ENCODE assay signal across 19 cellular contexts in genomic region chr10:63337455-63338251, GRCh38.
DNase-seq lines count a peak whose midpoint lies in the region; ATAC-seq, FAIRE-seq and TF ChIP-seq lines count a peak whose summit lies in the region.
"Had no signal": no experiment of that assay in that cellular context is flagged by ENCODE, and none has a peak within 500 bp of the region (broad histone marks: within the 10 kb centered on the region; RNA-seq: fewer than 3 reads in every experiment).

No MANE protein-coding gene starts in this region.

- intact Hi-C loops in HepG2 (cut with micrococcal nuclease; ENCODE audit: unreplicated experiment) (no loop called here), right lobe of liver (cut with DNase I) (no loop called here), K562 (cut with micrococcal nuclease) (no loop called here)

- H2AFZ ChIP-seq in HepG2 (ENCODE audit: low read length) (no peak overlapping the region), K562 (ENCODE audit: low read depth, low read length) (no peak overlapping the region)

- no peak for TF ChIP-seq CTCF in HepG2 (CRISPR knock-in tag; IDR thresholded peaks at IDR 0.05)
- no peak for TF ChIP-seq CTCF in right lobe of liver (IDR thresholded peaks at IDR 0.05)
- TF ChIP-seq CTCF in K562 (IDR thresholded peaks at IDR 0.05 in 2 of 3, conservative IDR thresholded peaks at IDR 0.05 in 1 of 3; ENCODE audit: insufficient read depth in 2 of 3, low read depth in 1 of 3, low read length in 3 of 3) = no peak

- 97% methylated on average over 4 of the region's 4 CpGs for WGBS in HepG2 (ENCODE audit: low lambda C conversion rate)
- WGBS in right lobe of liver (ENCODE audit: insufficient coverage, low coverage, low lambda C conversion rate, missing lambda C conversion rate) = 95% methylated on average over 3 of the region's 4 CpGs
- WGBS in K562 (ENCODE audit: insufficient coverage, low coverage, missing lambda C conversion rate) = 71% methylated on average over 3 of the region's 4 CpGs

- H3K9me3 ChIP-seq in HepG2 (ENCODE audit: low read length) (no peaks in the 10 kb centered on the region), right lobe of liver (no peaks in the 10 kb centered on the region), K562 (replicated peaks; ENCODE audit: control insufficient read depth, insufficient read depth, low read depth, low read length) (no peaks in the 10 kb centered on the region)
- H3K9me3 ChIP-seq: BLaER1 had no signal

- BruUV-seq in HepG2 (replicated peaks; lab: Mats Ljungman, UMichigan) (no TSS peak), K562 (replicated peaks; lab: Mats Ljungman, UMichigan) (no TSS peak)

- no peaks in the 10 kb centered on the region for H4K20me1 ChIP-seq in HepG2 (ENCODE audit: insufficient read depth, low read length)
- no peaks in the 10 kb centered on the region for H4K20me1 ChIP-seq in K562 (replicated peaks; ENCODE audit: control insufficient read depth, insufficient read depth, low read length)

- FAIRE-seq in HepG2 (lab: Jason Lieb, UNC) = no peak
- no peak for FAIRE-seq in K562 (lab: Jason Lieb, UNC)
- FAIRE-seq: G401.6, GM12891, GM19239 had no signal

- peaks cover 0 to 1% of the 10 kb centered on the region in 2 experiments; a peak in 1 of 5 replicates for H3K36me3 ChIP-seq in HepG2 (replicated peaks in 1 of 2; ENCODE audit: control insufficient read depth in 1 of 2, insufficient read depth in 2 of 2, low read length in 2 of 2)
- no peaks in the 10 kb centered on the region for H3K36me3 ChIP-seq in right lobe of liver
- H3K36me3 ChIP-seq in K562 (ENCODE audit: control insufficient read depth, insufficient read depth, low read length) = no peaks in the 10 kb centered on the region

- CTCF ChIA-PET in HepG2 (lab: Yijun Ruan, JAX; ENCODE audit: low intra/inter-chr PET ratio, low total read pairs) (no interaction called here), K562 (lab: Yijun Ruan, JAX; ENCODE audit: low intra/inter-chr PET ratio) (no interaction called here)

- H3K4me3 ChIP-seq in HepG2 (replicated peaks in 1 of 3; ENCODE audit: insufficient read depth in 1 of 3, low read depth in 2 of 3, low read length in 3 of 3) (no peak overlapping the region), right lobe of liver (no peak overlapping the region), K562 (no peak overlapping the region)
- H3K4me3 ChIP-seq: BLaER1 had no signal

- ATAC-seq in HepG2 = no peak
- ATAC-seq in right lobe of liver = no peak
- ATAC-seq in K562 = no peak
- ATAC-seq: HCT116 had no signal

- H3K9me1 ChIP-seq in K562 (ENCODE audit: control insufficient read depth, insufficient read depth, low read length) = no peaks in the 10 kb centered on the region

- POLR2A ChIA-PET in HepG2 (lab: Yijun Ruan, JAX) = no interaction called here
- POLR2A ChIA-PET in K562 (lab: Yijun Ruan, JAX) = interaction anchor here (0.6 to 0.8 kb wide), 4 partner anchors 11 to 85 kb away, joined by 3 to 4 read pairs (median 3); no protein-coding TSS in a partner anchor

- H3K4me1 ChIP-seq in HepG2 (ENCODE audit: insufficient read depth, low read length) = no peaks in the 10 kb centered on the region
- H3K4me1 ChIP-seq in right lobe of liver = peaks cover 0 to 4% (median 0%) of the 10 kb centered on the region in 4 donors
- no peaks in the 10 kb centered on the region for H3K4me1 ChIP-seq in K562 (replicated peaks in 1 of 2; ENCODE audit: control insufficient read depth in 2 of 2, insufficient read depth in 2 of 2, low read length in 2 of 2)
- H3K4me1 ChIP-seq: BLaER1 had no signal

- H3K27me3 ChIP-seq in HepG2 (ENCODE audit: control insufficient read depth in 1 of 2, insufficient read depth in 2 of 2, low read length in 2 of 2) = no peaks in the 10 kb centered on the region
- no peaks in the 10 kb centered on the region for H3K27me3 ChIP-seq in right lobe of liver
- H3K27me3 ChIP-seq in K562 (ENCODE audit: control insufficient read depth in 2 of 2, insufficient read depth in 2 of 2, low read length in 2 of 2) = no peaks in the 10 kb centered on the region
- H3K27me3 ChIP-seq: BLaER1 had no signal

- no peak overlapping the region for H3K4me2 ChIP-seq in HepG2 (ENCODE audit: low read depth, low read length)
- H3K4me2 ChIP-seq in K562 (ENCODE audit: insufficient read depth, low read length) = no peak overlapping the region
- H3K4me2 ChIP-seq: BLaER1 had no signal

- H3K27ac ChIP-seq in HepG2 (ENCODE audit: extremely low read length, insufficient read depth, low read length) (no peak overlapping the region), right lobe of liver (no peak overlapping the region), K562 (ENCODE audit: extremely low read depth, low read depth, low read length) (no peak overlapping the region)
- H3K27ac ChIP-seq: BLaER1 had no signal

- H3K79me2 ChIP-seq in HepG2 (ENCODE audit: insufficient read depth, low read length) = peaks cover 13% of the 10 kb centered on the region
- H3K79me2 ChIP-seq in K562 (ENCODE audit: control insufficient read depth, insufficient read depth, low read length) = peaks cover 8% of the 10 kb centered on the region; the same call in 1 of the 3 replicates

- DNase-seq in HepG2 (ENCODE audit: low spot score) (no peak), right lobe of liver (no peak), K562 (ENCODE audit: extremely low read depth in 1 of 4, low spot score in 3 of 4) (no peak), fibroblast of peridontal ligament (ENCODE audit: extremely low read depth) (peak; percentile 32), NOMO-1 treated with DMSO at 0.1 percent for 48 hours (lab: John Stamatoyannopoulos, UW; ENCODE audit: unreplicated experiment) (no peak), HUDEP-2 (lab: John Stamatoyannopoulos, UW; ENCODE audit: unreplicated experiment in 76 of 76) (no peak), G401 (ENCODE audit: low spot score) (no peak)
- DNase-seq: 8988T; CD4-positive, alpha-beta memory T cell; DMS79 treated with DMSO at 0.1 percent for 48 hours; EL; GOT3; H7; KBM-7 had no signal

- in situ Hi-C loops in HepG2 (cut with HindIII; ENCODE audit: extremely low pct_ligation_motif_present, low pct_unique_long_range_greater_than_20kb) (no loop called here), K562 (cut with MboI) (no loop called here), G401 (cut with HindIII; ENCODE audit: low sequenced_read_pairs) (no loop called here)

- TF ChIP-seq RAD21 in HepG2 (CRISPR knock-in tag; IDR thresholded peaks at IDR 0.05) (no peak), K562 (CRISPR knock-in tag; conservative IDR thresholded peaks at IDR 0.05 in 1 of 2, IDR thresholded peaks at IDR 0.05 in 1 of 2) (no peak)

- H3K9ac ChIP-seq in HepG2 (ENCODE audit: insufficient read depth, low read depth, low read length) (no peak overlapping the region), K562 (ENCODE audit: insufficient read depth in 1 of 2, low read depth in 2 of 2, low read length in 2 of 2) (no peak overlapping the region)
- H3K9ac ChIP-seq: BLaER1 had no signal

- no peak for TF ChIP-seq POLR2A in HepG2 (IDR thresholded peaks at IDR 0.05; ENCODE audit: insufficient read depth in 1 of 2, low read depth in 2 of 2, low read length in 2 of 2)
- TF ChIP-seq POLR2A in right lobe of liver (IDR thresholded peaks at IDR 0.05) = no peak
- TF ChIP-seq POLR2A in K562 (conservative IDR thresholded peaks at IDR 0.05) = no peak

- TF ChIP-seq EP300 in HepG2 (IDR thresholded peaks at IDR 0.05; ENCODE audit: low read depth in 2 of 2, low read length in 2 of 2) (no peak), HepG2 (CRISPR knock-in tag; IDR thresholded peaks at IDR 0.05; ENCODE audit: borderline replicate concordance) (no peak), K562 (IDR thresholded peaks at IDR 0.05; ENCODE audit: low read length) (no peak)

TF ChIP-seq in HepG2, 621 proteins besides CTCF, POLR2A, EP300 and RAD21:
- TF ChIP-seq ZNF577 (CRISPR knock-in tag; IDR thresholded peaks at IDR 0.05; ENCODE audit: borderline replicate concordance, low read depth) = no peak
- no peak for TF ChIP-seq XBP1 (CRISPR knock-in tag; IDR thresholded peaks at IDR 0.05)
- no peak for TF ChIP-seq FOXK2 (IDR thresholded peaks at IDR 0.05)
- peak; percentile 60 for TF ChIP-seq HNRNPK (IDR thresholded peaks at IDR 0.05; ENCODE audit: low read depth, low read length, poor library complexity, severe bottlenecking)
- no peak for TF ChIP-seq ZNF33A (CRISPR knock-in tag; IDR thresholded peaks at IDR 0.05; ENCODE audit: borderline replicate concordance)
- TF ChIP-seq SP140L (CRISPR knock-in tag; IDR thresholded peaks at IDR 0.05; ENCODE audit: borderline replicate concordance) = no peak

TF ChIP-seq in K562, 482 proteins besides CTCF, POLR2A, EP300 and RAD21:
- TF ChIP-seq, protein P1, sequence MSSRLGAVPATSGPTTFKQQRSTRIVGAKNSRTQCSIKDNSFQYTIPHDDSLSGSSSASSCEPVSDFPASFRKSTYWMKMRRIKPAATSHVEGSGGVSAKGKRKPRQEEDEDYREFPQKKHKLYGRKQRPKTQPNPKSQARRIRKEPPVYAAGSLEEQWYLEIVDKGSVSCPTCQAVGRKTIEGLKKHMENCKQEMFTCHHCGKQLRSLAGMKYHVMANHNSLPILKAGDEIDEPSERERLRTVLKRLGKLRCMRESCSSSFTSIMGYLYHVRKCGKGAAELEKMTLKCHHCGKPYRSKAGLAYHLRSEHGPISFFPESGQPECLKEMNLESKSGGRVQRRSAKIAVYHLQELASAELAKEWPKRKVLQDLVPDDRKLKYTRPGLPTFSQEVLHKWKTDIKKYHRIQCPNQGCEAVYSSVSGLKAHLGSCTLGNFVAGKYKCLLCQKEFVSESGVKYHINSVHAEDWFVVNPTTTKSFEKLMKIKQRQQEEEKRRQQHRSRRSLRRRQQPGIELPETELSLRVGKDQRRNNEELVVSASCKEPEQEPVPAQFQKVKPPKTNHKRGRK (tag; IDR thresholded peaks at IDR 0.05) = peak; percentile 60
- TF ChIP-seq, protein P2, sequence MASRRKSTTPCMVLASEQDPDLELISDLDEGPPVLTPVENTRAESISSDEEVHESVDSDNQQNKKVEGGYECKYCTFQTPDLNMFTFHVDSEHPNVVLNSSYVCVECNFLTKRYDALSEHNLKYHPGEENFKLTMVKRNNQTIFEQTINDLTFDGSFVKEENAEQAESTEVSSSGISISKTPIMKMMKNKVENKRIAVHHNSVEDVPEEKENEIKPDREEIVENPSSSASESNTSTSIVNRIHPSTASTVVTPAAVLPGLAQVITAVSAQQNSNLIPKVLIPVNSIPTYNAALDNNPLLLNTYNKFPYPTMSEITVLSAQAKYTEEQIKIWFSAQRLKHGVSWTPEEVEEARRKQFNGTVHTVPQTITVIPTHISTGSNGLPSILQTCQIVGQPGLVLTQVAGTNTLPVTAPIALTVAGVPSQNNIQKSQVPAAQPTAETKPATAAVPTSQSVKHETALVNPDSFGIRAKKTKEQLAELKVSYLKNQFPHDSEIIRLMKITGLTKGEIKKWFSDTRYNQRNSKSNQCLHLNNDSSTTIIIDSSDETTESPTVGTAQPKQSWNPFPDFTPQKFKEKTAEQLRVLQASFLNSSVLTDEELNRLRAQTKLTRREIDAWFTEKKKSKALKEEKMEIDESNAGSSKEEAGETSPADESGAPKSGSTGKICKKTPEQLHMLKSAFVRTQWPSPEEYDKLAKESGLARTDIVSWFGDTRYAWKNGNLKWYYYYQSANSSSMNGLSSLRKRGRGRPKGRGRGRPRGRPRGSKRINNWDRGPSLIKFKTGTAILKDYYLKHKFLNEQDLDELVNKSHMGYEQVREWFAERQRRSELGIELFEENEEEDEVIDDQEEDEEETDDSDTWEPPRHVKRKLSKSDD (conservative IDR thresholded peaks at IDR 0.05; ENCODE audit: low read length) = no peak
